In genomic region chr14:78848234-78848820, GRCh38 we compare ENCODE assay signal across 8 cellular contexts.
DNase-seq lines count a peak whose midpoint lies in the region; ATAC-seq, FAIRE-seq and TF ChIP-seq lines count a peak whose summit lies in the region.

No MANE protein-coding gene starts in this region.

- H3K4me3 ChIP-seq in heart left ventricle = no peak overlapping the region
- H3K4me3 ChIP-seq in skeletal muscle cell (ENCODE audit: low read depth, low read length) = no peak overlapping the region

- POLR2A ChIA-PET in CD4-positive, alpha-beta T cell (lab: Charles Lee) = no interaction called here

- no peaks in the 10 kb centered on the region for H3K36me3 Mint-ChIP-seq in CD4-positive, alpha-beta T cell (ENCODE audit: low read depth)

- no peak overlapping the region for H3K4me3 Mint-ChIP-seq in CD4-positive, alpha-beta T cell

- no peaks in the 10 kb centered on the region for H3K4me1 ChIP-seq in heart left ventricle

- H3K27me3 Mint-ChIP-seq in CD4-positive, alpha-beta T cell = peaks cover 9% of the 10 kb centered on the region

- no peak for TF ChIP-seq POLR2A in heart left ventricle (IDR thresholded peaks at IDR 0.05)

- peak; percentile 63 for TF ChIP-seq CTCF in CD4-positive, alpha-beta T cell (IDR thresholded peaks at IDR 0.05)
- peak; percentile 60 to 87 (median 72) for TF ChIP-seq CTCF in heart left ventricle (IDR thresholded peaks at IDR 0.05)

- peak in 1 of 10 experiments; percentile 0 for DNase-seq in CD4-positive, alpha-beta T cell
- DNase-seq in GM18507 (ENCODE audit: extremely low spot score, insufficient read length, low read depth) (no peak), NCI-H146 (lab: John Stamatoyannopoulos, UW) (peak; percentile 40), heart left ventricle (peak in 1 of 5 donors; percentile 6), skeletal muscle cell (ENCODE audit: low read depth) (peak; percentile 0), UCSD-AML1 (lab: John Stamatoyannopoulos, UW; ENCODE audit: unreplicated experiment) (no peak)
- peak; percentile 17 to 23 for DNase-seq in activated CD4-positive, alpha-beta T cell treated with anti-CD3 and anti-CD28 coated beads, Interleukin-2, amount 50 U/mL, for 48 hours

- H3K9me3 ChIP-seq in CD4-positive, alpha-beta T cell (ENCODE audit: control insufficient read depth, low read length) = no peaks in the 10 kb centered on the region
- no peaks in the 10 kb centered on the region for H3K9me3 ChIP-seq in heart left ventricle

- H3K36me3 ChIP-seq in heart left ventricle = no peaks in the 10 kb centered on the region

- no peak overlapping the region for H3K27ac ChIP-seq in CD4-positive, alpha-beta T cell (ENCODE audit: low read depth, low read length)
- no peak overlapping the region for H3K27ac ChIP-seq in heart left ventricle

- no peaks in the 10 kb centered on the region for H3K4me1 Mint-ChIP-seq in CD4-positive, alpha-beta T cell (ENCODE audit: low read depth)

- FAIRE-seq in GM18507 (lab: Jason Lieb, UNC) = peak; percentile 73

- no peak overlapping the region for H3K27ac Mint-ChIP-seq in CD4-positive, alpha-beta T cell

- no peak for ATAC-seq in CD4-positive, alpha-beta T cell (ENCODE audit: poor library complexity)
- peak; percentile 89 for ATAC-seq in HG02884 (IDR thresholded peaks at IDR 0.05; ENCODE audit: unreplicated experiment)
- peak in 3 of 4 donors; percentile 38 to 50 (median 42) for ATAC-seq in heart left ventricle

- H3K9me3 Mint-ChIP-seq in CD4-positive, alpha-beta T cell = no peaks in the 10 kb centered on the region

- 16 to 23% (median 21%) methylated on average over 6 of the region's 6 CpGs for WGBS in heart left ventricle, 4 donors

- CTCF ChIA-PET in CD4-positive, alpha-beta T cell (lab: Charles Lee) = no interaction called here

- no peaks in the 10 kb centered on the region for H3K27me3 ChIP-seq in CD4-positive, alpha-beta T cell (ENCODE audit: control insufficient read depth, insufficient read depth, low read length)
- peaks cover 0 to 6% (median 0%) of the 10 kb centered on the region in 9 donors for H3K27me3 ChIP-seq in heart left ventricle

- intact Hi-C loops in CD4-positive, alpha-beta T cell (cut with DNase I, micrococcal nuclease) = no loop called here
- intact Hi-C loops in heart left ventricle (cut with DNase I) = no loop called here

Comparison
In these comparisons a context has a peak if more than half of its experiments do, and no peak if none do; other contexts are left out.
1. DNase-seq: peak in NCI-H146 (single experiment), activated CD4-positive, alpha-beta T cell treated with anti-CD3 and anti-CD28 coated beads, Interleukin-2, amount 50 U/mL, for 48 hours (2 of 2) and skeletal muscle cell (single experiment); none in GM18507 (single experiment) and UCSD-AML1 (single experiment).